Comparison of ENCODE assay signal across 24 cellular contexts in the genomic region with DNA sequence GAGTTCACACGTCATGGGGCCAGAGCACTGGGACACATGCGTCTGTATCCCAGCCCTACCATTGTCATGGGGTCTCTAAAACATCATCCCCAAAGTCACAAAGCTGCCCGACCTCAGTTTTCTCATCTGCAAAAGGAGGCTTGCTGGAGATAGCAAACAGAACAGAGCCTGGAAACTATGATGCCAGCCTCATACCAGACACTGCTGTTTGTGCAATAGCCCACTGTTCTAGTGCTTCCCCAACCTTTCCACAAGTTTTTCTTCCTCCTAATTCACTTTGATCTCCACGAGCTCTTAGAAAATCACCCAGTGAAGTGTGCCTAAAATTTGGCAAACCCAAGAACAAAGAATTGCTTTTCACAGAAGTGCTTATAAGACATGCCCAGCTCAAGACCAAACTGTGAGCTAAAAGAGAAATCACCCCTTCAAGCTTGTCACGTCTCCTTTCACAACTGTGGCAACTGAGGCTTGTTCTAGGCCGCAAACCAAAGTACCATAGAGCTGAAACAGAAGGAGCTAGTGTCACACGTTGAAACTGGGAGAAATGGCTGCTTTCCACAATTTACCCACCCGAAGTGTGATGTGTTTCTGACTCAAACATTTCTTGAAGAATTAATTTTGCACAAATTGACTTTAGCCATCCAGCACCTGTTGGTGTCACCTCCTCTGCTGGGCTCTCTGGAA.
DNase-seq lines count a peak whose midpoint lies in the region; ATAC-seq, FAIRE-seq and TF ChIP-seq lines count a peak whose summit lies in the region.
"Had no signal": no experiment of that assay in that cellular context is flagged by ENCODE, and none has a peak within 500 bp of the region (broad histone marks: within the 10 kb centered on the region; RNA-seq: fewer than 3 reads in every experiment).

No MANE protein-coding gene starts in this region.

- TF ChIP-seq POLR2A in tibial nerve (IDR thresholded peaks at IDR 0.05) = no peak

- whole genome bisulfite sequencing in tibial nerve, 2 donors = 75 to 79% methylated on average over 8 of the region's 8 CpGs

- DNase-seq in CD14-positive monocyte (ENCODE audit: low spot score) (no peak), GM18507 (ENCODE audit: extremely low spot score, insufficient read length, low read depth) (no peak), tibial nerve (ENCODE audit: low spot score in 2 of 2) (no peak), cardiac septum (ENCODE audit: low spot score) (no peak)
- DNase-seq in activated CD4-positive, alpha-beta memory T cell treated with anti-CD3 and anti-CD28 coated beads for 36 hours = peak; percentile 28
- peak; percentile 78 for DNase-seq in natural killer cell treated with Interleukin-12 subunit alpha and Interleukin-12 subunit beta and Interleukin-15 and Interleukin-18, amount 100 ng/mL, for 72 hours (ENCODE audit: low spot score)
- DNase-seq: activated CD4-positive, alpha-beta T cell treated with anti-CD3 and anti-CD28 coated beads for 48 hours; activated T-cell treated with anti-CD3 and anti-CD28 coated beads, Interleukin-2, amount 50 U/mL, for 4 hours; colonic mucosa; DND-41; head of caudate nucleus; left ventricle myocardium inferior; midbrain; NCI-H187; NCI-H2227 treated with DMSO at 0.1 percent for 48 hours; nephron progenitor cell; SK-N-SH; stimulated activated CD4-positive, alpha-beta T cell treated with anti-CD3 and anti-CD28 coated beads, Interleukin-4, amount 100 ng/mL, for 1 hour; upper lobe of left lung had no signal

- H3K36me3 Mint-ChIP-seq in CD14-positive monocyte = peaks cover 0 to 5% of the 10 kb centered on the region in 2 donors
- peaks cover 5% of the 10 kb centered on the region for H3K36me3 Mint-ChIP-seq in activated CD4-positive, alpha-beta memory T cell treated with anti-CD3 and anti-CD28 coated beads for 36 hours
- no peaks in the 10 kb centered on the region for H3K36me3 Mint-ChIP-seq in natural killer cell treated with Interleukin-12 subunit alpha and Interleukin-12 subunit beta and Interleukin-15 and Interleukin-18, amount 100 ng/mL, for 72 hours
- H3K36me3 Mint-ChIP-seq: brain had no signal

- CTCF ChIA-PET in activated CD4-positive, alpha-beta memory T cell treated with anti-CD3 and anti-CD28 coated beads for 36 hours (lab: Charles Lee) = interaction anchor here (0.8 to 1.6 kb wide), 3 partner anchors 14 to 24 kb away, joined by 3 to 6 read pairs (median 3); no protein-coding TSS in a partner anchor

- peaks cover 0 to 1% (median 0%) of the 10 kb centered on the region in 3 donors for H3K27me3 Mint-ChIP-seq in CD14-positive monocyte (ENCODE audit: low read depth in 3 of 3)
- no peaks in the 10 kb centered on the region for H3K27me3 Mint-ChIP-seq in activated CD4-positive, alpha-beta memory T cell treated with anti-CD3 and anti-CD28 coated beads for 36 hours
- H3K27me3 Mint-ChIP-seq in natural killer cell treated with Interleukin-12 subunit alpha and Interleukin-12 subunit beta and Interleukin-15 and Interleukin-18, amount 100 ng/mL, for 72 hours = no peaks in the 10 kb centered on the region

- peaks cover 0 to 8% (median 0%) of the 10 kb centered on the region in 4 donors for H3K9me3 ChIP-seq in tibial nerve
- H3K9me3 ChIP-seq: colonic mucosa, left ventricle myocardium inferior, SK-N-SH, upper lobe of left lung had no signal

- H3K4me3 Mint-ChIP-seq in CD14-positive monocyte = peak overlapping the region in 1 of 2 donors; percentile 30
- H3K4me3 Mint-ChIP-seq in activated CD4-positive, alpha-beta memory T cell treated with anti-CD3 and anti-CD28 coated beads for 36 hours = no peak overlapping the region
- H3K4me3 Mint-ChIP-seq in natural killer cell treated with Interleukin-12 subunit alpha and Interleukin-12 subunit beta and Interleukin-15 and Interleukin-18, amount 100 ng/mL, for 72 hours = peak overlapping the region; percentile 63
- H3K4me3 Mint-ChIP-seq: activated T-cell treated with anti-CD3 and anti-CD28 coated beads, Interleukin-2, amount 50 U/mL, for 4 hours; brain; nephron progenitor cell had no signal

- ATAC-seq in natural killer cell treated with Interleukin-12 subunit alpha and Interleukin-12 subunit beta and Interleukin-15 and Interleukin-18, amount 100 ng/mL, for 72 hours = peak; percentile 52 to 72
- ATAC-seq in HG03469 (IDR thresholded peaks at IDR 0.05; ENCODE audit: unreplicated experiment) = no peak
- ATAC-seq: activated T-cell treated with anti-CD3 and anti-CD28 coated beads, Interleukin-2, amount 50 U/mL, for 4 hours had no signal

- H3K4me3 ChIP-seq in tibial nerve = no peak overlapping the region
- H3K4me3 ChIP-seq: colonic mucosa, left ventricle myocardium inferior, smooth muscle cell, upper lobe of left lung had no signal

- H3K27me3 ChIP-seq in tibial nerve = no peaks in the 10 kb centered on the region
- H3K27me3 ChIP-seq: colonic mucosa, upper lobe of left lung had no signal

- H3K9me3 Mint-ChIP-seq in CD14-positive monocyte = peaks cover 0 to 3% (median 0%) of the 10 kb centered on the region in 7 donors
- peaks cover 6% of the 10 kb centered on the region for H3K9me3 Mint-ChIP-seq in activated CD4-positive, alpha-beta memory T cell treated with anti-CD3 and anti-CD28 coated beads for 36 hours
- no peaks in the 10 kb centered on the region for H3K9me3 Mint-ChIP-seq in natural killer cell treated with Interleukin-12 subunit alpha and Interleukin-12 subunit beta and Interleukin-15 and Interleukin-18, amount 100 ng/mL, for 72 hours
- H3K9me3 Mint-ChIP-seq: activated T-cell treated with anti-CD3 and anti-CD28 coated beads, Interleukin-2, amount 50 U/mL, for 4 hours had no signal

- FAIRE-seq in GM18507 (lab: Jason Lieb, UNC) = peak; percentile 36
- FAIRE-seq: endometrium, H1 had no signal

- no peak for TF ChIP-seq EP300 in tibial nerve (IDR thresholded peaks at IDR 0.05)

- TF ChIP-seq CTCF in CD14-positive monocyte (IDR thresholded peaks at IDR 0.05) (no peak), tibial nerve (IDR thresholded peaks at IDR 0.05) (no peak)

- H3K36me3 ChIP-seq in tibial nerve = no peaks in the 10 kb centered on the region
- H3K36me3 ChIP-seq: colonic mucosa, left ventricle myocardium inferior, upper lobe of left lung had no signal

- intact Hi-C loops in CD14-positive monocyte (cut with micrococcal nuclease) = no loop called here
- intact Hi-C loops in activated CD4-positive, alpha-beta memory T cell treated with anti-CD3 and anti-CD28 coated beads for 36 hours (cut with micrococcal nuclease) = loop anchor here (10.0 kb wide), 1 partner anchor 1604 kb away; a partner anchor contains a TSS
- intact Hi-C loops in cardiac septum (cut with DNase I) = no loop called here

- peaks cover 79% of the 10 kb centered on the region for H3K4me1 Mint-ChIP-seq in CD14-positive monocyte
- peaks cover 74% of the 10 kb centered on the region for H3K4me1 Mint-ChIP-seq in activated CD4-positive, alpha-beta memory T cell treated with anti-CD3 and anti-CD28 coated beads for 36 hours (ENCODE audit: low read depth)
- peaks cover 80 to 86% of the 10 kb centered on the region in 2 donors for H3K4me1 Mint-ChIP-seq in natural killer cell treated with Interleukin-12 subunit alpha and Interleukin-12 subunit beta and Interleukin-15 and Interleukin-18, amount 100 ng/mL, for 72 hours (ENCODE audit: low read depth in 2 of 2)
- H3K4me1 Mint-ChIP-seq: brain had no signal

- no peak overlapping the region for H3K27ac ChIP-seq in tibial nerve
- H3K27ac ChIP-seq: colonic mucosa, left ventricle myocardium inferior had no signal

- POLR2A ChIA-PET in activated CD4-positive, alpha-beta memory T cell treated with anti-CD3 and anti-CD28 coated beads for 36 hours (lab: Charles Lee) = interaction anchor here (1.1 to 7.1 kb wide), 5 partner anchors 19 to 165 kb away, joined by 3 to 63 read pairs (median 7); no protein-coding TSS in a partner anchor

- H3K4me1 ChIP-seq in tibial nerve = peaks cover 0 to 4% (median 0%) of the 10 kb centered on the region in 4 donors
- H3K4me1 ChIP-seq: colonic mucosa had no signal

- peak overlapping the region in 6 of 7 donors; percentile 47 to 74 (median 54) for H3K27ac Mint-ChIP-seq in CD14-positive monocyte
- peak overlapping the region; percentile 60 for H3K27ac Mint-ChIP-seq in activated CD4-positive, alpha-beta memory T cell treated with anti-CD3 and anti-CD28 coated beads for 36 hours
- H3K27ac Mint-ChIP-seq in natural killer cell treated with Interleukin-12 subunit alpha and Interleukin-12 subunit beta and Interleukin-15 and Interleukin-18, amount 100 ng/mL, for 72 hours = peak overlapping the region; percentile 72 to 90
- H3K27ac Mint-ChIP-seq: nephron progenitor cell had no signal

Comparison
In these comparisons a context has a peak if more than half of its experiments do, and no peak if none do; other contexts are left out.
1. DNase-seq: peak in activated CD4-positive, alpha-beta memory T cell treated with anti-CD3 and anti-CD28 coated beads for 36 hours (single experiment) and natural killer cell treated with Interleukin-12 subunit alpha and Interleukin-12 subunit beta and Interleukin-15 and Interleukin-18, amount 100 ng/mL, for 72 hours (single experiment); none in CD14-positive monocyte (single experiment), GM18507 (single experiment), tibial nerve (0 of 2) and cardiac septum (single experiment).
2. Peak in every context shown above with its lines, with median percentiles within 50 percentile points of each other: H3K27ac Mint-ChIP-seq.